In genomic region chr14:96796851-96797187, GRCh38 we compare ENCODE assay signal across 1 cellular context.
TF ChIP-seq lines count a peak whose summit lies in the region.

No MANE protein-coding gene starts in this region.

TF ChIP-seq in WTC11, 78 proteins besides CTCF, POLR2A, EP300 and RAD21 (continued from another document):
- TF ChIP-seq PRDM15 (CRISPR knock-in tag; IDR thresholded peaks at IDR 0.05): no peak
- no peak for TF ChIP-seq IRF1 (CRISPR knock-in tag; IDR thresholded peaks at IDR 0.05)
